9 cellular contexts compared by ENCODE assay signal in the genomic region with DNA sequence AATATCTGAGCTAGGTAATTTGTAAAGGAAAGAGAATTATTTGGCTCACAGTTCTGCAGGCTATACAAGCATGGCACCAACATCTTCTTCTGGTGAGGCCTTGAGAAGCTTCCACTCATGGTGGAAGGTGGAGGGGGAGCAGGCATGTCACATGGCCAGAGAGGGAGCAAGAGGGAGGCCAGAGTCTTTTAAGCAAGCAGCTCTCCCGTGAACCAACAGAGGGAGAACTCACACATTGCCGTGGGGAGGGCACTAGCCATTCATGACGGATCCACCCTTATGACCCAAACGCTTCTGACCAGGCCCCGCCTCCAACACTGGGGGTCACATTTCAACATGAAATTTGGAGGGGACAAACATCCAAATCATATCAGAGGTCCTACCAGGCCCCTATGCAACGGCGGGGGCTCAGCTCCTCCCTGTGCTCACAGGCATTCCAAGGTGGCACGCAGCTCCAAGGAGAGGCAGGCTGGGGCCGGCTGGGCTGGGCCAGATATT. TPM values are rescaled to one million over a fixed set of nuclear protein-coding genes. Genes with fewer than 3 reads are reported as not detected.
DNase-seq lines count a peak whose midpoint lies in the region; ATAC-seq and TF ChIP-seq lines count a peak whose summit lies in the region.
"Had no signal": no experiment of that assay in that cellular context is flagged by ENCODE, and none has a peak within 500 bp of the region (broad histone marks: within the 10 kb centered on the region; RNA-seq: fewer than 3 reads in every experiment).

No MANE protein-coding gene starts in this region.

- H3K4me3 ChIP-seq in GM12875 (ENCODE audit: low read depth, low read length) = no peak overlapping the region

- no peak for TF ChIP-seq POLR2A in erythroblast (IDR thresholded peaks at IDR 0.05; ENCODE audit: low read length)

- ATAC-seq in GM19351 (IDR thresholded peaks at IDR 0.05; ENCODE audit: unreplicated experiment) (no peak), GM21447 (IDR thresholded peaks at IDR 0.05; ENCODE audit: unreplicated experiment) (no peak), sciatic nerve (no peak)

- intact Hi-C loops in posterior vena cava (cut with DNase I) = loop anchor here in 1 of 2 donors (5.0 kb wide), 1 partner anchor 40 kb away; no protein-coding TSS in a partner anchor
- intact Hi-C loops in sciatic nerve (cut with DNase I) = loop anchor here (10.0 kb wide), 1 partner anchor 88 kb away; no protein-coding TSS in a partner anchor

- DNase-seq in NCI-H82 (lab: John Stamatoyannopoulos, UW) (peak; percentile 64), erythroblast (lab: John Stamatoyannopoulos, UW) (peak; percentile 46 to 73), posterior vena cava (ENCODE audit: low spot score) (peak; percentile 83), sciatic nerve (ENCODE audit: low spot score) (no peak), NCI-H2107 (lab: John Stamatoyannopoulos, UW) (no peak)
- DNase-seq: activated gamma-delta T cell had no signal

- TF ChIP-seq CTCF in GM12875 (IDR thresholded peaks at IDR 0.05; ENCODE audit: borderline replicate concordance, insufficient read depth, low read depth, low read length) = peak; percentile 9; the same call in 1 of the 2 replicates

RNA-seq across cellular contexts. Expression of a gene that starts 4.6 kb away (rescaled TPM):
- 1,000 to 10,000 TPM in 1 of 2 donors, 100 to 1,000 TPM in 1; 576 to 1,371 TPM for total RNA-seq in posterior vena cava
- total RNA-seq in sciatic nerve = 66.8 TPM

Comparison
In these comparisons a context has a peak if more than half of its experiments do, and no peak if none do; other contexts are left out.
1. DNase-seq: peak in NCI-H82 (single experiment), erythroblast (2 of 2) and posterior vena cava (single experiment); none in sciatic nerve (single experiment) and NCI-H2107 (single experiment).